ENCODE assay signal across 1 cellular context in the genomic region with DNA sequence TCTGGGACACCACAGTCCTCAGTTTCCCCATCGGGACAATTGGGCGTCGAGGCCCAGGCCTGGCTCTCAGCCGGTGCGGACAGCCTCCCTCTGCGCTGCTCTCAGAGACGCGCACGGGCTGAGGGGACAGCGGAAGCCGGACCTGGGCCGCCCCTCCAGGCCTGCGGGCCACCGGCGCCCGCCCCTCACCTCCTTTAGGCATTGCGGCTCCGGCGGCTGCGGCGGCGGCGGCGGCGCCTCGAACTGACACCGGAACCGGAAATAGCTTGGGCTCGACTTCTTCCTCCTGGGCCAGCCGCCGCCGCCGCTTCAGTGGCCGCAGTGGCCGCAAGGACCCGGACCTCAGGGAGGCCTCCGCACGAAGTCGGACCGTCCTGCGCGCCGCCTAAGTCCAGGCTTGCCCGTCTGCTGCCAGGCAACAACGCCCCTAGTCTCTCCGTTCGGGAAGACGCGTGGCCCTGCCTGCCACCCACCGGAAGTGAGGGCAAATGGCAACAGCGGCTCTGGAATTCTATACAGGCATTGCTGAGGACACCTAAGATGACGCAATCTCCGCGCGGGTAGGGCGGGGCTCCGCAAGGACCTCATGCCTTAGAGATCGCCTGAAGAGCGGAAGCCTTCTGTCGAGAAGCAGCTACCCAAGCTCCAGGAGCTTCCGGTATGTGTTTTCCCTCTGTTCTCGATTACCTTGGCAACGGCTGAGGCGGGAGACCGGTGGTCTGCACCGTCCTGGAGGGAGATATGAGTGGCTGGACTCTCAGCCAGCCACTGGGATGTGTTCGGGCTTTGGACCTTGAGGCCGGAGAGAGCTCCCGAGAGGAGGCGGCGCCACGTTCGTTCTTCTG.
TF ChIP-seq lines count a peak whose summit lies in the region.

A gene (plus strand): TSS at position 623 of the 845 bp plus-strand sequence. CDS start 2,124 bp downstream, outside the sequence.
A gene with protein sequence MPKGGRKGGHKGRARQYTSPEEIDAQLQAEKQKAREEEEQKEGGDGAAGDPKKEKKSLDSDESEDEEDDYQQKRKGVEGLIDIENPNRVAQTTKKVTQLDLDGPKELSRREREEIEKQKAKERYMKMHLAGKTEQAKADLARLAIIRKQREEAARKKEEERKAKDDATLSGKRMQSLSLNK (minus strand): TSS at position 251 of the 845 bp plus-strand sequence. CDS start 49 bp downstream, at position 202.

TF ChIP-seq in GM12878, 131 proteins besides CTCF, POLR2A, EP300 and RAD21 (continued from another document and continues in another):
- TF ChIP-seq DPF2 (IDR thresholded peaks at IDR 0.05) (no peak), ZSCAN29 (IDR thresholded peaks at IDR 0.05) (0 out of 2 replicates have a peak, but pooled peaks have one; percentile 25), BACH1 (IDR thresholded peaks at IDR 0.05; ENCODE audit: borderline replicate concordance) (peak; percentile 57; the same call in 1 of the 2 replicates), KAT2A (conservative IDR thresholded peaks at IDR 0.05; ENCODE audit: control insufficient read depth, low read depth, low read length) (no peak), ASH2L (IDR thresholded peaks at IDR 0.05; ENCODE audit: borderline replicate concordance, low read depth) (0 out of 2 replicates have a peak, but pooled peaks have one; percentile 63), MXI1 (IDR thresholded peaks at IDR 0.05; ENCODE audit: low read depth, low read length) (0 out of 2 replicates have a peak, but pooled peaks have one; percentile 26), CREB1 (IDR thresholded peaks at IDR 0.05; ENCODE audit: low read depth) (peak; percentile 93), TCF7 (IDR thresholded peaks at IDR 0.05; ENCODE audit: borderline replicate concordance) (no peak), ESRRA (IDR thresholded peaks at IDR 0.05; ENCODE audit: low read length) (0 out of 2 replicates have a peak, but pooled peaks have one; percentile 20), RELA (IDR thresholded peaks at IDR 0.05; ENCODE audit: borderline replicate concordance, partially characterized antibody) (peak; percentile 87), GABPA (IDR thresholded peaks at IDR 0.05; ENCODE audit: low read depth) (peak; percentile 93), CBX3 (IDR thresholded peaks at IDR 0.05; ENCODE audit: borderline replicate concordance, low read depth) (no peak), TCF3 (IDR thresholded peaks at IDR 0.05; ENCODE audit: borderline replicate concordance, insufficient read depth, low read depth, low read length) (peak; percentile 60; the same call in 1 of the 2 replicates), RFX5 (IDR thresholded peaks at IDR 0.05; ENCODE audit: low read depth, low read length) (0 out of 2 replicates have a peak, but pooled peaks have one; percentile 17), SREBF2 (IDR thresholded peaks at IDR 0.05; ENCODE audit: low read length) (peak; percentile 60; the same call in 1 of the 2 replicates), ZNF622 (IDR thresholded peaks at IDR 0.05) (no peak), ZNF384 (IDR thresholded peaks at IDR 0.05; ENCODE audit: borderline replicate concordance, low read depth, low read length) (no peak), NFIC (IDR thresholded peaks at IDR 0.05; ENCODE audit: low read depth, low read length) (peak; percentile 16; the same call in 1 of the 2 replicates), RBBP5 (conservative IDR thresholded peaks at IDR 0.05) (no peak; the same call in 1 of the 2 replicates), RB1 (IDR thresholded peaks at IDR 0.05; ENCODE audit: borderline replicate concordance) (peak; percentile 92), SPI1 (IDR thresholded peaks at IDR 0.05; ENCODE audit: borderline replicate concordance, insufficient read depth, low read depth, low read length) (peak; percentile 45; the same call in 1 of the 2 replicates), TAF1 (IDR thresholded peaks at IDR 0.05; ENCODE audit: borderline replicate concordance, low read depth, low read length) (peak; percentile 90), NR2C2 (IDR thresholded peaks at IDR 0.05; ENCODE audit: borderline replicate concordance, control insufficient read depth, insufficient read length, low read depth) (no peak), RUNX3 (IDR thresholded peaks at IDR 0.05; ENCODE audit: low read length) (peak; percentile 73), CEBPB (IDR thresholded peaks at IDR 0.05; ENCODE audit: borderline replicate concordance in 1 of 2, low read depth in 2 of 2, low read length in 2 of 2) (peak in 1 of 2 experiments; percentile 99; a peak in 2 of 4 replicates), SRF (IDR thresholded peaks at IDR 0.05; ENCODE audit: low read depth in 2 of 2, low read length in 2 of 2) (0 out of 4 replicates have a peak, but pooled peaks of 1 of the 2 experiments have one; percentile 36), TARDBP (IDR thresholded peaks at IDR 0.05; ENCODE audit: borderline replicate concordance) (no peak), NFXL1 (IDR thresholded peaks at IDR 0.05; ENCODE audit: borderline replicate concordance) (no peak)
- TF ChIP-seq, protein P1, sequence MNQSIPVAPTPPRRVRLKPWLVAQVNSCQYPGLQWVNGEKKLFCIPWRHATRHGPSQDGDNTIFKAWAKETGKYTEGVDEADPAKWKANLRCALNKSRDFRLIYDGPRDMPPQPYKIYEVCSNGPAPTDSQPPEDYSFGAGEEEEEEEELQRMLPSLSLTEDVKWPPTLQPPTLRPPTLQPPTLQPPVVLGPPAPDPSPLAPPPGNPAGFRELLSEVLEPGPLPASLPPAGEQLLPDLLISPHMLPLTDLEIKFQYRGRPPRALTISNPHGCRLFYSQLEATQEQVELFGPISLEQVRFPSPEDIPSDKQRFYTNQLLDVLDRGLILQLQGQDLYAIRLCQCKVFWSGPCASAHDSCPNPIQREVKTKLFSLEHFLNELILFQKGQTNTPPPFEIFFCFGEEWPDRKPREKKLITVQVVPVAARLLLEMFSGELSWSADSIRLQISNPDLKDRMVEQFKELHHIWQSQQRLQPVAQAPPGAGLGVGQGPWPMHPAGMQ (IDR thresholded peaks at IDR 0.05; ENCODE audit: borderline replicate concordance), result peak; percentile 96
- TF ChIP-seq, protein P2, sequence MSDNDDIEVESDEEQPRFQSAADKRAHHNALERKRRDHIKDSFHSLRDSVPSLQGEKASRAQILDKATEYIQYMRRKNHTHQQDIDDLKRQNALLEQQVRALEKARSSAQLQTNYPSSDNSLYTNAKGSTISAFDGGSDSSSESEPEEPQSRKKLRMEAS (IDR thresholded peaks at IDR 0.05; ENCODE audit: low read depth, low read length), result peak; percentile 79
- TF ChIP-seq, protein P3, sequence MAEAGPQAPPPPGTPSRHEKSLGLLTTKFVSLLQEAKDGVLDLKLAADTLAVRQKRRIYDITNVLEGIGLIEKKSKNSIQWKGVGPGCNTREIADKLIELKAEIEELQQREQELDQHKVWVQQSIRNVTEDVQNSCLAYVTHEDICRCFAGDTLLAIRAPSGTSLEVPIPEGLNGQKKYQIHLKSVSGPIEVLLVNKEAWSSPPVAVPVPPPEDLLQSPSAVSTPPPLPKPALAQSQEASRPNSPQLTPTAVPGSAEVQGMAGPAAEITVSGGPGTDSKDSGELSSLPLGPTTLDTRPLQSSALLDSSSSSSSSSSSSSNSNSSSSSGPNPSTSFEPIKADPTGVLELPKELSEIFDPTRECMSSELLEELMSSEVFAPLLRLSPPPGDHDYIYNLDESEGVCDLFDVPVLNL (IDR thresholded peaks at IDR 0.05; ENCODE audit: low read depth, low read length), result no peak
- TF ChIP-seq, protein P4, sequence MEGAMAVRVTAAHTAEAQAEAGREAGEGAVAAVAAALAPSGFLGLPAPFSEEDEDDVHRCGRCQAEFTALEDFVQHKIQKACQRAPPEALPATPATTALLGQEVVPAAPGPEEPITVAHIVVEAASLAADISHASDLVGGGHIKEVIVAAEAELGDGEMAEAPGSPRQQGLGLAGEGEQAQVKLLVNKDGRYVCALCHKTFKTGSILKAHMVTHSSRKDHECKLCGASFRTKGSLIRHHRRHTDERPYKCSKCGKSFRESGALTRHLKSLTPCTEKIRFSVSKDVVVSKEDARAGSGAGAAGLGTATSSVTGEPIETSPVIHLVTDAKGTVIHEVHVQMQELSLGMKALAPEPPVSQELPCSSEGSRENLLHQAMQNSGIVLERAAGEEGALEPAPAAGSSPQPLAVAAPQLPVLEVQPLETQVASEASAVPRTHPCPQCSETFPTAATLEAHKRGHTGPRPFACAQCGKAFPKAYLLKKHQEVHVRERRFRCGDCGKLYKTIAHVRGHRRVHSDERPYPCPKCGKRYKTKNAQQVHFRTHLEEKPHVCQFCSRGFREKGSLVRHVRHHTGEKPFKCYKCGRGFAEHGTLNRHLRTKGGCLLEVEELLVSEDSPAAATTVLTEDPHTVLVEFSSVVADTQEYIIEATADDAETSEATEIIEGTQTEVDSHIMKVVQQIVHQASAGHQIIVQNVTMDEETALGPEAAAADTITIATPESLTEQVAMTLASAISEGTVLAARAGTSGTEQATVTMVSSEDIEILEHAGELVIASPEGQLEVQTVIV (IDR thresholded peaks at IDR 0.05; ENCODE audit: borderline replicate concordance, partially characterized antibody), result no peak
- TF ChIP-seq, protein P5, sequence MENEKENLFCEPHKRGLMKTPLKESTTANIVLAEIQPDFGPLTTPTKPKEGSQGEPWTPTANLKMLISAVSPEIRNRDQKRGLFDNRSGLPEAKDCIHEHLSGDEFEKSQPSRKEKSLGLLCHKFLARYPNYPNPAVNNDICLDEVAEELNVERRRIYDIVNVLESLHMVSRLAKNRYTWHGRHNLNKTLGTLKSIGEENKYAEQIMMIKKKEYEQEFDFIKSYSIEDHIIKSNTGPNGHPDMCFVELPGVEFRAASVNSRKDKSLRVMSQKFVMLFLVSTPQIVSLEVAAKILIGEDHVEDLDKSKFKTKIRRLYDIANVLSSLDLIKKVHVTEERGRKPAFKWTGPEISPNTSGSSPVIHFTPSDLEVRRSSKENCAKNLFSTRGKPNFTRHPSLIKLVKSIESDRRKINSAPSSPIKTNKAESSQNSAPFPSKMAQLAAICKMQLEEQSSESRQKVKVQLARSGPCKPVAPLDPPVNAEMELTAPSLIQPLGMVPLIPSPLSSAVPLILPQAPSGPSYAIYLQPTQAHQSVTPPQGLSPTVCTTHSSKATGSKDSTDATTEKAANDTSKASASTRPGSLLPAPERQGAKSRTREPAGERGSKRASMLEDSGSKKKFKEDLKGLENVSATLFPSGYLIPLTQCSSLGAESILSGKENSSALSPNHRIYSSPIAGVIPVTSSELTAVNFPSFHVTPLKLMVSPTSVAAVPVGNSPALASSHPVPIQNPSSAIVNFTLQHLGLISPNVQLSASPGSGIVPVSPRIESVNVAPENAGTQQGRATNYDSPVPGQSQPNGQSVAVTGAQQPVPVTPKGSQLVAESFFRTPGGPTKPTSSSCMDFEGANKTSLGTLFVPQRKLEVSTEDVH (IDR thresholded peaks at IDR 0.05; ENCODE audit: low read depth, partially characterized antibody), result peak; percentile 69
- TF ChIP-seq, protein P6, sequence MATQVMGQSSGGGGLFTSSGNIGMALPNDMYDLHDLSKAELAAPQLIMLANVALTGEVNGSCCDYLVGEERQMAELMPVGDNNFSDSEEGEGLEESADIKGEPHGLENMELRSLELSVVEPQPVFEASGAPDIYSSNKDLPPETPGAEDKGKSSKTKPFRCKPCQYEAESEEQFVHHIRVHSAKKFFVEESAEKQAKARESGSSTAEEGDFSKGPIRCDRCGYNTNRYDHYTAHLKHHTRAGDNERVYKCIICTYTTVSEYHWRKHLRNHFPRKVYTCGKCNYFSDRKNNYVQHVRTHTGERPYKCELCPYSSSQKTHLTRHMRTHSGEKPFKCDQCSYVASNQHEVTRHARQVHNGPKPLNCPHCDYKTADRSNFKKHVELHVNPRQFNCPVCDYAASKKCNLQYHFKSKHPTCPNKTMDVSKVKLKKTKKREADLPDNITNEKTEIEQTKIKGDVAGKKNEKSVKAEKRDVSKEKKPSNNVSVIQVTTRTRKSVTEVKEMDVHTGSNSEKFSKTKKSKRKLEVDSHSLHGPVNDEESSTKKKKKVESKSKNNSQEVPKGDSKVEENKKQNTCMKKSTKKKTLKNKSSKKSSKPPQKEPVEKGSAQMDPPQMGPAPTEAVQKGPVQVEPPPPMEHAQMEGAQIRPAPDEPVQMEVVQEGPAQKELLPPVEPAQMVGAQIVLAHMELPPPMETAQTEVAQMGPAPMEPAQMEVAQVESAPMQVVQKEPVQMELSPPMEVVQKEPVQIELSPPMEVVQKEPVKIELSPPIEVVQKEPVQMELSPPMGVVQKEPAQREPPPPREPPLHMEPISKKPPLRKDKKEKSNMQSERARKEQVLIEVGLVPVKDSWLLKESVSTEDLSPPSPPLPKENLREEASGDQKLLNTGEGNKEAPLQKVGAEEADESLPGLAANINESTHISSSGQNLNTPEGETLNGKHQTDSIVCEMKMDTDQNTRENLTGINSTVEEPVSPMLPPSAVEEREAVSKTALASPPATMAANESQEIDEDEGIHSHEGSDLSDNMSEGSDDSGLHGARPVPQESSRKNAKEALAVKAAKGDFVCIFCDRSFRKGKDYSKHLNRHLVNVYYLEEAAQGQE (IDR thresholded peaks at IDR 0.05; ENCODE audit: low read depth, low read length), result 0 out of 2 replicates have a peak, but pooled peaks have one; percentile 17
- TF ChIP-seq, protein P7, sequence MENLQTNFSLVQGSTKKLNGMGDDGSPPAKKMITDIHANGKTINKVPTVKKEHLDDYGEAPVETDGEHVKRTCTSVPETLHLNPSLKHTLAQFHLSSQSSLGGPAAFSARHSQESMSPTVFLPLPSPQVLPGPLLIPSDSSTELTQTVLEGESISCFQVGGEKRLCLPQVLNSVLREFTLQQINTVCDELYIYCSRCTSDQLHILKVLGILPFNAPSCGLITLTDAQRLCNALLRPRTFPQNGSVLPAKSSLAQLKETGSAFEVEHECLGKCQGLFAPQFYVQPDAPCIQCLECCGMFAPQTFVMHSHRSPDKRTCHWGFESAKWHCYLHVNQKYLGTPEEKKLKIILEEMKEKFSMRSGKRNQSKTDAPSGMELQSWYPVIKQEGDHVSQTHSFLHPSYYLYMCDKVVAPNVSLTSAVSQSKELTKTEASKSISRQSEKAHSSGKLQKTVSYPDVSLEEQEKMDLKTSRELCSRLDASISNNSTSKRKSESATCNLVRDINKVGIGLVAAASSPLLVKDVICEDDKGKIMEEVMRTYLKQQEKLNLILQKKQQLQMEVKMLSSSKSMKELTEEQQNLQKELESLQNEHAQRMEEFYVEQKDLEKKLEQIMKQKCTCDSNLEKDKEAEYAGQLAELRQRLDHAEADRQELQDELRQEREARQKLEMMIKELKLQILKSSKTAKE (IDR thresholded peaks at IDR 0.05; ENCODE audit: low read depth, poor library complexity, severe bottlenecking), result peak; percentile 71
- TF ChIP-seq, protein P8, sequence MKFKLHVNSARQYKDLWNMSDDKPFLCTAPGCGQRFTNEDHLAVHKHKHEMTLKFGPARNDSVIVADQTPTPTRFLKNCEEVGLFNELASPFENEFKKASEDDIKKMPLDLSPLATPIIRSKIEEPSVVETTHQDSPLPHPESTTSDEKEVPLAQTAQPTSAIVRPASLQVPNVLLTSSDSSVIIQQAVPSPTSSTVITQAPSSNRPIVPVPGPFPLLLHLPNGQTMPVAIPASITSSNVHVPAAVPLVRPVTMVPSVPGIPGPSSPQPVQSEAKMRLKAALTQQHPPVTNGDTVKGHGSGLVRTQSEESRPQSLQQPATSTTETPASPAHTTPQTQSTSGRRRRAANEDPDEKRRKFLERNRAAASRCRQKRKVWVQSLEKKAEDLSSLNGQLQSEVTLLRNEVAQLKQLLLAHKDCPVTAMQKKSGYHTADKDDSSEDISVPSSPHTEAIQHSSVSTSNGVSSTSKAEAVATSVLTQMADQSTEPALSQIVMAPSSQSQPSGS (IDR thresholded peaks at IDR 0.05; ENCODE audit: low read length), result peak; percentile 99
- TF ChIP-seq, protein P9, sequence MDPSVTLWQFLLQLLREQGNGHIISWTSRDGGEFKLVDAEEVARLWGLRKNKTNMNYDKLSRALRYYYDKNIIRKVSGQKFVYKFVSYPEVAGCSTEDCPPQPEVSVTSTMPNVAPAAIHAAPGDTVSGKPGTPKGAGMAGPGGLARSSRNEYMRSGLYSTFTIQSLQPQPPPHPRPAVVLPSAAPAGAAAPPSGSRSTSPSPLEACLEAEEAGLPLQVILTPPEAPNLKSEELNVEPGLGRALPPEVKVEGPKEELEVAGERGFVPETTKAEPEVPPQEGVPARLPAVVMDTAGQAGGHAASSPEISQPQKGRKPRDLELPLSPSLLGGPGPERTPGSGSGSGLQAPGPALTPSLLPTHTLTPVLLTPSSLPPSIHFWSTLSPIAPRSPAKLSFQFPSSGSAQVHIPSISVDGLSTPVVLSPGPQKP (IDR thresholded peaks at IDR 0.05; ENCODE audit: low read depth, low read length), result peak; percentile 94
